Comparison of ENCODE assay signal across 1 cellular context in the genomic region with DNA sequence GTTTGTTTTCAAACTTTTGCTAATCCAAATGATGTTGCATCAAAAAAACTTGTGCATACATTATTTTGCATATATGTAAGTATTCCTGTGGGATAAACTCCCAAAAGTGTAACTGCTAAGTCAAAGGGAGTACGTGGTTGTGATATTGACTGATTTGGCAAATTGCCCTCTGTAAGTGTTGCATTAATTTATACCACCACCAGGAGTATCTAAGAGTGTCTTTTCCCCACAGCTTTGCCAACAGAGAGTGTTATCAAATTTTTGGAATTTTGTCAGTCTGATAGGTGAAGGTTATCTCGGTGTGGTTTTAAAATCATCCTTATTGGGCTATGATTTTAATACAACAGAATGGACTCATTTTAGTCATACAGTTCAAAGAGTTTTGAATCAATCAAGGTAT.
TF ChIP-seq lines count a peak whose summit lies in the region.

No MANE protein-coding gene starts in this region.

TF ChIP-seq in WTC11, 78 proteins besides CTCF, POLR2A, EP300 and RAD21 (continued from another document):
- TF ChIP-seq, protein P1, sequence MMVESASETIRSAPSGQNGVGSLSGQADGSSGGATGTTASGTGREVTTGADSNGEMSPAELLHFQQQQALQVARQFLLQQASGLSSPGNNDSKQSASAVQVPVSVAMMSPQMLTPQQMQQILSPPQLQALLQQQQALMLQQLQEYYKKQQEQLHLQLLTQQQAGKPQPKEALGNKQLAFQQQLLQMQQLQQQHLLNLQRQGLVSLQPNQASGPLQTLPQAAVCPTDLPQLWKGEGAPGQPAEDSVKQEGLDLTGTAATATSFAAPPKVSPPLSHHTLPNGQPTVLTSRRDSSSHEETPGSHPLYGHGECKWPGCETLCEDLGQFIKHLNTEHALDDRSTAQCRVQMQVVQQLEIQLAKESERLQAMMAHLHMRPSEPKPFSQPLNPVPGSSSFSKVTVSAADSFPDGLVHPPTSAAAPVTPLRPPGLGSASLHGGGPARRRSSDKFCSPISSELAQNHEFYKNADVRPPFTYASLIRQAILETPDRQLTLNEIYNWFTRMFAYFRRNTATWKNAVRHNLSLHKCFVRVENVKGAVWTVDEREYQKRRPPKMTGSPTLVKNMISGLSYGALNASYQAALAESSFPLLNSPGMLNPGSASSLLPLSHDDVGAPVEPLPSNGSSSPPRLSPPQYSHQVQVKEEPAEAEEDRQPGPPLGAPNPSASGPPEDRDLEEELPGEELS (CRISPR knock-in tag; IDR thresholded peaks at IDR 0.05): no peak
- TF ChIP-seq NR1H2 (CRISPR knock-in tag; IDR thresholded peaks at IDR 0.05) (no peak), RELA (CRISPR knock-in tag; IDR thresholded peaks at IDR 0.05; ENCODE audit: borderline replicate concordance) (no peak), OVOL2 (CRISPR knock-in tag; IDR thresholded peaks at IDR 0.05; ENCODE audit: borderline replicate concordance) (no peak), FOXK1 (CRISPR knock-in tag; IDR thresholded peaks at IDR 0.05) (no peak), NR2C2 (CRISPR knock-in tag; IDR thresholded peaks at IDR 0.05) (no peak)
- TF ChIP-seq, protein P2, sequence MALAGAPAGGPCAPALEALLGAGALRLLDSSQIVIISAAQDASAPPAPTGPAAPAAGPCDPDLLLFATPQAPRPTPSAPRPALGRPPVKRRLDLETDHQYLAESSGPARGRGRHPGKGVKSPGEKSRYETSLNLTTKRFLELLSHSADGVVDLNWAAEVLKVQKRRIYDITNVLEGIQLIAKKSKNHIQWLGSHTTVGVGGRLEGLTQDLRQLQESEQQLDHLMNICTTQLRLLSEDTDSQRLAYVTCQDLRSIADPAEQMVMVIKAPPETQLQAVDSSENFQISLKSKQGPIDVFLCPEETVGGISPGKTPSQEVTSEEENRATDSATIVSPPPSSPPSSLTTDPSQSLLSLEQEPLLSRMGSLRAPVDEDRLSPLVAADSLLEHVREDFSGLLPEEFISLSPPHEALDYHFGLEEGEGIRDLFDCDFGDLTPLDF (CRISPR knock-in tag; IDR thresholded peaks at IDR 0.05): no peak
- TF ChIP-seq, protein P3, sequence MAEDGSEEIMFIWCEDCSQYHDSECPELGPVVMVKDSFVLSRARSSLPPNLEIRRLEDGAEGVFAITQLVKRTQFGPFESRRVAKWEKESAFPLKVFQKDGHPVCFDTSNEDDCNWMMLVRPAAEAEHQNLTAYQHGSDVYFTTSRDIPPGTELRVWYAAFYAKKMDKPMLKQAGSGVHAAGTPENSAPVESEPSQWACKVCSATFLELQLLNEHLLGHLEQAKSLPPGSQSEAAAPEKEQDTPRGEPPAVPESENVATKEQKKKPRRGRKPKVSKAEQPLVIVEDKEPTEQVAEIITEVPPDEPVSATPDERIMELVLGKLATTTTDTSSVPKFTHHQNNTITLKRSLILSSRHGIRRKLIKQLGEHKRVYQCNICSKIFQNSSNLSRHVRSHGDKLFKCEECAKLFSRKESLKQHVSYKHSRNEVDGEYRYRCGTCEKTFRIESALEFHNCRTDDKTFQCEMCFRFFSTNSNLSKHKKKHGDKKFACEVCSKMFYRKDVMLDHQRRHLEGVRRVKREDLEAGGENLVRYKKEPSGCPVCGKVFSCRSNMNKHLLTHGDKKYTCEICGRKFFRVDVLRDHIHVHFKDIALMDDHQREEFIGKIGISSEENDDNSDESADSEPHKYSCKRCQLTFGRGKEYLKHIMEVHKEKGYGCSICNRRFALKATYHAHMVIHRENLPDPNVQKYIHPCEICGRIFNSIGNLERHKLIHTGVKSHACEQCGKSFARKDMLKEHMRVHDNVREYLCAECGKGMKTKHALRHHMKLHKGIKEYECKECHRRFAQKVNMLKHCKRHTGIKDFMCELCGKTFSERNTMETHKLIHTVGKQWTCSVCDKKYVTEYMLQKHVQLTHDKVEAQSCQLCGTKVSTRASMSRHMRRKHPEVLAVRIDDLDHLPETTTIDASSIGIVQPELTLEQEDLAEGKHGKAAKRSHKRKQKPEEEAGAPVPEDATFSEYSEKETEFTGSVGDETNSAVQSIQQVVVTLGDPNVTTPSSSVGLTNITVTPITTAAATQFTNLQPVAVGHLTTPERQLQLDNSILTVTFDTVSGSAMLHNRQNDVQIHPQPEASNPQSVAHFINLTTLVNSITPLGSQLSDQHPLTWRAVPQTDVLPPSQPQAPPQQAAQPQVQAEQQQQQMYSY (CRISPR knock-in tag; IDR thresholded peaks at IDR 0.05): no peak
